21 cellular contexts compared by ENCODE assay signal in the genomic region with DNA sequence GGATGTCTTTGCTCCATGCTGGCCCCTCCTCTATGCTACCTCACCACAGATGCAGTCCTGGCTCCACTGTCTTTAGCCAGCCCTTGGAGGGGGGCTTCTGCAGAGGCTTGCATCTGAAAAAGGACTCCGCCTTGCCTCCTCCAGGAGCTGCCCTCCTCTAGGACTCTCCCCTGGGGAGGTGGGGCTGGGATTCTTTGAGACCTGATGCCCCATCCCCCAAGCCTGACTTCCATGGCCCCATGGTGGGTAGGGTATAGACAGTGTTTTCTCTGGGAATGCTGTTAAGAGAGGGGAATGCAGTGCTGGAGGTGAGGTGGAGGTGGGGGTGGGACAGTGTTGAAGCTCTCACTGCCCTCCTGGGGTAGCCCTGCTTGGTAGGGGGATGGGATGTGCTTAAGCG. TPM values are rescaled to one million over a fixed set of nuclear protein-coding genes. Genes with fewer than 3 reads are reported as not detected.
DNase-seq lines count a peak whose midpoint lies in the region; ATAC-seq, FAIRE-seq and TF ChIP-seq lines count a peak whose summit lies in the region.
"Had no signal": no experiment of that assay in that cellular context is flagged by ENCODE, and none has a peak within 500 bp of the region (broad histone marks: within the 10 kb centered on the region; RNA-seq: fewer than 3 reads in every experiment).

No MANE protein-coding gene starts in this region.

- no peak for TF ChIP-seq RAD21 in GM12878 (IDR thresholded peaks at IDR 0.05; ENCODE audit: insufficient read depth, low read depth, low read length)

- no peak overlapping the region for H3K23ac ChIP-seq in mesendoderm (ENCODE audit: low read length)

- peak overlapping the region; percentile 37 for H3K27ac Mint-ChIP-seq in activated T-cell treated with anti-CD3 and anti-CD28 coated beads, Interleukin-2, amount 50 U/mL, for 24 hours

- H3K4me1 ChIP-seq in HUES6 (ENCODE audit: control insufficient read depth, insufficient read depth, low read length) (peaks cover 51% of the 10 kb centered on the region), GM12878 (ENCODE audit: control insufficient read depth, insufficient read depth, low read length) (peaks cover 69% of the 10 kb centered on the region), mesendoderm (ENCODE audit: control insufficient read depth, low read depth, low read length) (peaks cover 9% of the 10 kb centered on the region), tibial artery (peaks cover 1 to 29% (median 19%) of the 10 kb centered on the region in 4 donors), upper lobe of left lung (peaks cover 9 to 43% (median 31%) of the 10 kb centered on the region in 4 donors)
- H3K4me1 ChIP-seq: BE2C had no signal

- DNase-seq in activated T-cell treated with anti-CD3 and anti-CD28 coated beads, Interleukin-2, amount 50 U/mL, for 24 hours, result no peak
- DNase-seq in activated T-cell treated with anti-CD3 and anti-CD28 coated beads, Interleukin-2, amount 50 U/mL, for 48 hours, result no peak
- DNase-seq in GM12878 (ENCODE audit: low read depth, low spot score) (no peak), mesendoderm (peak; percentile 99), tibial artery (no peak), upper lobe of left lung (no peak)
- DNase-seq in activated CD8-positive, alpha-beta memory T cell treated with anti-CD3 and anti-CD28 coated beads for 24 hours, result no peak
- DNase-seq: activated CD4-positive, alpha-beta T cell treated with anti-CD3 and anti-CD28 coated beads, Interleukin-2, amount 50 U/mL, for 48 hours; amniotic stem cell; BE2C; Calu3; MG63; NCI-H1417; NCI-H446; SHP77 had no signal

- TF ChIP-seq EP300 in GM12878 (IDR thresholded peaks at IDR 0.05; ENCODE audit: borderline replicate concordance in 1 of 2, control insufficient read depth in 1 of 2, low read depth in 2 of 2, low read length in 2 of 2) (no peak), upper lobe of left lung (IDR thresholded peaks at IDR 0.05) (no peak)

- CTCF ChIA-PET in GM12878 (lab: Yijun Ruan, JAX), result interaction anchor here (0.6 to 9.9 kb wide), 3 partner anchors 9 to 130 kb away, joined by 3 to 145 read pairs (median 8); partner anchors contain the start of gene JADE2

- ATAC-seq in GM12878, result no peak
- ATAC-seq in upper lobe of left lung (ENCODE audit: low FRiP score in 2 of 2), result no peak
- ATAC-seq: HCT116 had no signal

- TF ChIP-seq CTCF in GM12878 (IDR thresholded peaks at IDR 0.05 in 2 of 3, conservative IDR thresholded peaks at IDR 0.05 in 1 of 3; ENCODE audit: control insufficient read depth in 2 of 3, extremely low read depth in 1 of 3, insufficient read depth in 1 of 3, low read depth in 3 of 3, low read length in 3 of 3) (no peak), tibial artery (IDR thresholded peaks at IDR 0.05) (no peak), upper lobe of left lung (IDR thresholded peaks at IDR 0.05) (no peak)

- peaks cover 62% of the 10 kb centered on the region for H3K36me3 ChIP-seq in HUES6 (ENCODE audit: control insufficient read depth, insufficient read depth, low read length)
- H3K36me3 ChIP-seq in GM12878 (ENCODE audit: control insufficient read depth in 2 of 2, insufficient read depth in 2 of 2, low read length in 1 of 2), result peaks cover 19 to 21% of the 10 kb centered on the region in 2 experiments
- peaks cover 3% of the 10 kb centered on the region for H3K36me3 ChIP-seq in mesendoderm (ENCODE audit: control insufficient read depth, insufficient read depth, low read length)
- H3K36me3 ChIP-seq in tibial artery, result peaks cover 58 to 99% (median 62%) of the 10 kb centered on the region in 3 donors
- peaks cover 20 to 84% (median 62%) of the 10 kb centered on the region in 4 donors for H3K36me3 ChIP-seq in upper lobe of left lung
- H3K36me3 ChIP-seq: BE2C had no signal

- WGBS in GM12878 (ENCODE audit: insufficient coverage, insufficient replicate concordance, low lambda C conversion rate, missing lambda C conversion rate), result 73% methylated on average over 2 of the region's 2 CpGs
- WGBS in mesendoderm (ENCODE audit: extremely low coverage, insufficient coverage, low lambda C conversion rate), result no CpG with 5 or more reads among the region's 2 CpGs
- WGBS in upper lobe of left lung, 2 donors, result 94 to 100% methylated on average over 2 of the region's 2 CpGs

- H4K20me1 ChIP-seq in GM12878 (ENCODE audit: control insufficient read depth, insufficient read depth), result no peaks in the 10 kb centered on the region

- peaks cover 82% of the 10 kb centered on the region for H3K36me3 Mint-ChIP-seq in activated T-cell treated with anti-CD3 and anti-CD28 coated beads, Interleukin-2, amount 50 U/mL, for 24 hours (ENCODE audit: low read depth)

- no peak overlapping the region for H3K4me3 Mint-ChIP-seq in activated T-cell treated with anti-CD3 and anti-CD28 coated beads, Interleukin-2, amount 50 U/mL, for 24 hours

- intact Hi-C loops in GM12878 (cut with micrococcal nuclease; ENCODE audit: unreplicated experiment), result loop anchor here (2.0 to 5.0 kb wide), 3 partner anchors 15 to 412 kb away; partner anchors contain the start of gene SEC24A
- intact Hi-C loops in tibial artery (cut with DNase I; ENCODE audit: low total_unique reads), result no loop called here

- in situ Hi-C loops in GM12878 (cut with MboI), result no loop called here

- H3K18ac ChIP-seq in mesendoderm (ENCODE audit: low read length), result no peak overlapping the region

- H3K27ac ChIP-seq in HUES6 (ENCODE audit: low read depth, low read length) (peak overlapping the region; percentile 49; the same call in 1 of the 2 replicates), GM12878 (ENCODE audit: control insufficient read depth, insufficient read depth) (peak overlapping the region; percentile 91), mesendoderm (ENCODE audit: low read depth, low read length) (peak overlapping the region; percentile 69), tibial artery (no peak overlapping the region), upper lobe of left lung (no peak overlapping the region)
- H3K27ac ChIP-seq: breast epithelium, coronary artery, suprapubic skin had no signal

- RAD21 ChIA-PET in GM12878 (lab: Charles Lee; ENCODE audit: unreplicated experiment), result interaction anchor here (1.5 to 8.4 kb wide), 6 partner anchors 10 to 129 kb away, joined by 3 to 144 read pairs (median 10); partner anchors contain the start of genes CDKN2AIPNL and JADE2

- no peaks in the 10 kb centered on the region for H3K9me3 ChIP-seq in HUES6 (ENCODE audit: control insufficient read depth, insufficient read depth, low read depth, low read length)
- H3K9me3 ChIP-seq in GM12878 (replicated peaks; ENCODE audit: control insufficient read depth, insufficient read depth, low read length), result no peaks in the 10 kb centered on the region
- no peaks in the 10 kb centered on the region for H3K9me3 ChIP-seq in tibial artery
- H3K9me3 ChIP-seq in upper lobe of left lung, result no peaks in the 10 kb centered on the region
- H3K9me3 ChIP-seq: BE2C, breast epithelium, MG63, suprapubic skin had no signal

- H2BK5ac ChIP-seq in mesendoderm (ENCODE audit: low read length), result no peak overlapping the region

- TF ChIP-seq POLR2A in GM12878 (IDR thresholded peaks at IDR 0.05; ENCODE audit: low read depth, low read length), result no peak
- TF ChIP-seq POLR2A in upper lobe of left lung (IDR thresholded peaks at IDR 0.05), result no peak

- H3K4me2 ChIP-seq in GM12878 (ENCODE audit: control insufficient read depth, insufficient read depth) (peak overlapping the region; percentile 65), mesendoderm (ENCODE audit: low read length) (no peak overlapping the region)

- no peak overlapping the region for H2AFZ ChIP-seq in GM12878 (ENCODE audit: control insufficient read depth, low read depth, low read length)

- H3K9ac ChIP-seq in HUES6 (ENCODE audit: low read length) (no peak overlapping the region), GM12878 (ENCODE audit: control insufficient read depth, insufficient read depth, low read length) (peak overlapping the region; percentile 40; the same call in 1 of the 2 replicates), mesendoderm (ENCODE audit: low read length) (no peak overlapping the region)

- H3K27me3 ChIP-seq in HUES6 (ENCODE audit: control insufficient read depth, insufficient read depth, low read length) (no peaks in the 10 kb centered on the region), GM12878 (replicated peaks in 1 of 2; ENCODE audit: control insufficient read depth in 2 of 2, insufficient read depth in 2 of 2, low read length in 1 of 2) (no peaks in the 10 kb centered on the region), mesendoderm (ENCODE audit: insufficient read depth, low read length, poor library complexity) (no peaks in the 10 kb centered on the region), tibial artery (no peaks in the 10 kb centered on the region), upper lobe of left lung (no peaks in the 10 kb centered on the region)
- H3K27me3 ChIP-seq: BE2C, breast epithelium, MG63, suprapubic skin had no signal

- no peak overlapping the region for H3K4ac ChIP-seq in mesendoderm (ENCODE audit: low read depth, low read length)

- FAIRE-seq in GM12878 (lab: Jason Lieb, UNC), result no peak
- FAIRE-seq: urothelium cell line had no signal

- BruUV-seq in GM12878 (replicated peaks; lab: Mats Ljungman, UMichigan), result no TSS peak

- peaks cover 46% of the 10 kb centered on the region for H3K79me2 ChIP-seq in GM12878 (ENCODE audit: control insufficient read depth, insufficient read depth, low read length)
- H3K79me2 ChIP-seq in mesendoderm (ENCODE audit: control insufficient read depth, insufficient read depth, low read length), result peaks cover 37% of the 10 kb centered on the region

- peaks cover 76% of the 10 kb centered on the region for H3K4me1 Mint-ChIP-seq in activated T-cell treated with anti-CD3 and anti-CD28 coated beads, Interleukin-2, amount 50 U/mL, for 24 hours (ENCODE audit: low read depth)

- H3K27me3 Mint-ChIP-seq in activated T-cell treated with anti-CD3 and anti-CD28 coated beads, Interleukin-2, amount 50 U/mL, for 24 hours, result no peaks in the 10 kb centered on the region

- no peak overlapping the region for H2AK5ac ChIP-seq in mesendoderm (ENCODE audit: low read length)

- H4K8ac ChIP-seq in mesendoderm (ENCODE audit: low read depth, low read length), result no peak overlapping the region

- no peak overlapping the region for H2BK120ac ChIP-seq in mesendoderm (ENCODE audit: low read depth, low read length)

- H4K5ac ChIP-seq in mesendoderm (ENCODE audit: low read length), result no peak overlapping the region

- H2BK15ac ChIP-seq in mesendoderm (replicated peaks; ENCODE audit: low read depth), result no peak overlapping the region

- SMC1A ChIA-PET in GM12878 (lab: Charles Lee; ENCODE audit: uncharacterized antibody, unreplicated experiment), result interaction anchor here (7.4 to 8.8 kb wide), 2 partner anchors 11 to 16 kb away, joined by 85 to 148 read pairs; partner anchors contain the start of gene JADE2

- peak overlapping the region; percentile 42 for H3K56ac ChIP-seq in mesendoderm (ENCODE audit: low read length)

- H3K4me3 ChIP-seq in HUES6 (ENCODE audit: low read depth, low read length) (no peak overlapping the region), GM12878 (no peak overlapping the region), mesendoderm (ENCODE audit: low read length) (no peak overlapping the region), tibial artery (no peak overlapping the region), upper lobe of left lung (no peak overlapping the region)
- H3K4me3 ChIP-seq: breast epithelium, coronary artery, MG63, suprapubic skin had no signal

- H3K79me1 ChIP-seq in mesendoderm (ENCODE audit: low read length), result peaks cover 22% of the 10 kb centered on the region

- POLR2A ChIA-PET in GM12878 (lab: Charles Lee), result interaction anchor here (0.6 to 8.5 kb wide), 7 partner anchors 10 to 262 kb away, joined by 3 to 113 read pairs (median 9); no protein-coding TSS in a partner anchor

- H3K9me3 Mint-ChIP-seq in activated T-cell treated with anti-CD3 and anti-CD28 coated beads, Interleukin-2, amount 50 U/mL, for 24 hours, result no peaks in the 10 kb centered on the region

RNA-seq across cellular contexts. Expression of gene JADE2, which starts 14.3 kb away (rescaled TPM):
- 71.9 and 78.0 TPM in 2 replicates for total RNA-seq in GM12878 (2013; cell fraction: nucleolus; rRNA removed)
- total RNA-seq in GM12878 (2014; rRNA removed), result 35.9 and 40.0 TPM in 2 replicates
- total RNA-seq in GM12878 (2014; rRNA removed; fragmentation: Illumina TruSeq; extraction: Trizol), result 19.9 and 23.6 TPM in 2 replicates
- 66.1 and 67.0 TPM in 2 replicates for total RNA-seq in GM12878 (2021)
- polyA plus RNA-seq in GM12878 (2011; ENCODE audit: low read depth), result 9.3 TPM
- 18.7 and 31.5 TPM in 2 replicates for polyA plus RNA-seq in GM12878 (2011; rRNA removed)
- polyA plus RNA-seq in GM12878 (2011; cell fraction: cytosol; rRNA removed), result 32.4 and 44.8 TPM in 2 replicates
- polyA plus RNA-seq in GM12878 (2011; cell fraction: nucleus; rRNA removed), result 47.8 and 58.6 TPM in 2 replicates
- 22.9 and 26.2 TPM in 2 replicates for polyA plus RNA-seq in GM12878 (2012)
- 11.3 and 21.2 TPM in 2 replicates for polyA plus RNA-seq in GM12878 (2014; fragmentation: Illumina TruSeq; extraction: Trizol)
- 1 to 10 TPM; 1.5 to 2.3 TPM for polyA plus RNA-seq in GM12878 (2014; fragmentation: Nextera tagmentation; extraction: Ambion mirVana)
- polyA plus RNA-seq in GM12878 (2014; rRNA removed), result 35.3 and 46.9 TPM in 2 replicates
- polyA plus RNA-seq in GM12878 (2016; fragmentation: Nextera tagmentation; extraction: Ambion mirVana), result 10 to 100 TPM; 13.1 to 15.6 TPM
- 47.3 and 68.9 TPM in 2 replicates for polyA minus RNA-seq in GM12878 (2011; rRNA and poly(A)+ RNA removed)
- 22.5 and 26.8 TPM in 2 replicates for polyA minus RNA-seq in GM12878 (2011; cell fraction: cytosol; rRNA and poly(A)+ RNA removed)
- polyA minus RNA-seq in GM12878 (2011; cell fraction: nucleus; rRNA and poly(A)+ RNA removed), result 21.9 and 35.7 TPM in 2 replicates
- 36.2 TPM for polyA plus RNA-seq in mesendoderm (2013, experiment 1 of 2)
- 36.7 TPM for polyA plus RNA-seq in mesendoderm (2013, experiment 2 of 2)
- total RNA-seq in upper lobe of left lung, result 100 to 1,000 TPM in 1 of 6 donors, 10 to 100 TPM in 5; 51.5 to 102 (median 69.5) TPM

Comparison
In these comparisons a context has a peak if more than half of its experiments do, and no peak if none do; other contexts are left out.
1. H3K27ac ChIP-seq: peak in HUES6 (single experiment), GM12878 (single experiment) and mesendoderm (single experiment); none in tibial artery (0 of 2) and upper lobe of left lung (0 of 4).